37 cellular contexts compared by ENCODE assay signal in genomic region chr11:76134239-76134638, GRCh38.
"Had no signal": no experiment of that assay in that cellular context is flagged by ENCODE, and none has a peak within 500 bp of the region (broad histone marks: within the 10 kb centered on the region; RNA-seq: fewer than 3 reads in every experiment).

No MANE protein-coding gene starts in this region.

- H3K9me3 ChIP-seq: adrenal gland, ascending aorta, body of pancreas, breast epithelium had no signal

- H3K27me3 Mint-ChIP-seq: activated naive CD4-positive, alpha-beta T cell treated with anti-CD3 and anti-CD28 coated beads, Interleukin-2, amount 10 ng/mL, durations not matched to agents 7 days and 5 days; activated naive CD4-positive, alpha-beta T cell treated with anti-CD3 and anti-CD28 coated beads, Interleukin-2, amount 50 U/mL, for 24 hours; activated naive CD8-positive, alpha-beta T cell; activated naive CD8-positive, alpha-beta T cell treated with anti-CD3 and anti-CD28 coated beads for 36 hours; activated naive CD8-positive, alpha-beta T cell treated with anti-CD3 and anti-CD28 coated beads, Interleukin-2, amount 10 ng/mL, durations not matched to agents 7 days and 5 days; activated naive CD8-positive, alpha-beta T cell treated with anti-CD3 and anti-CD28 coated beads, Interleukin-2, amount 50 U/mL, for 24 hours; activated T-cell treated with anti-CD3 and anti-CD28 coated beads, Interleukin-2, amount 50 U/mL, for 24 hours; activated T-helper 17 cell treated with anti-CD3 and anti-CD28 coated beads, Interleukin-2, amount 50 U/mL, for 72 hours; brain; central memory CD8-positive, alpha-beta T cell had no signal

- H3K36me3 ChIP-seq: adrenal gland, ascending aorta, brain microvascular endothelial cell, breast epithelium, cardiac muscle cell had no signal

- H3K27ac ChIP-seq: adrenal gland, ascending aorta, body of pancreas, brain microvascular endothelial cell, breast epithelium, cardiac muscle cell had no signal

- H3K27ac Mint-ChIP-seq: activated naive CD4-positive, alpha-beta T cell treated with anti-CD3 and anti-CD28 coated beads for 36 hours; activated naive CD4-positive, alpha-beta T cell treated with anti-CD3 and anti-CD28 coated beads, Interleukin-2, amount 10 ng/mL, durations not matched to agents 7 days and 5 days; activated naive CD4-positive, alpha-beta T cell treated with anti-CD3 and anti-CD28 coated beads, Interleukin-2, amount 50 U/mL, for 24 hours; activated naive CD4-positive, alpha-beta T cell treated with anti-CD3 and anti-CD28 coated beads, Interleukin-2, amount 50 U/mL, for 72 hours; activated naive CD8-positive, alpha-beta T cell; activated naive CD8-positive, alpha-beta T cell treated with anti-CD3 and anti-CD28 coated beads for 36 hours; activated naive CD8-positive, alpha-beta T cell treated with anti-CD3 and anti-CD28 coated beads, Interleukin-2, amount 10 ng/mL, durations not matched to agents 7 days and 5 days; activated naive CD8-positive, alpha-beta T cell treated with anti-CD3 and anti-CD28 coated beads, Interleukin-2, amount 50 U/mL, for 24 hours; activated T-cell treated with anti-CD3 and anti-CD28 coated beads, Interleukin-2, amount 50 U/mL, for 24 hours; activated T-cell treated with anti-CD3 and anti-CD28 coated beads, Interleukin-2, amount 50 U/mL, for 72 hours; activated T-helper 1 cell treated with anti-CD3 and anti-CD28 coated beads, Interleukin-12 subunit alpha, Interleukin-12 subunit beta, Interleukin-2, Interleukin-4 antibody, amounts not matched to agents 30 ng/mL and 10 ng/mL and 1 ng/mL, durations not matched to agents 14 hours and 24 hours and 36 hours; activated T-helper 17 cell treated with anti-CD3 and anti-CD28 coated beads, Interleukin-2, amount 50 U/mL, for 72 hours; activated T-helper 2 cell treated with anti-CD3 and anti-CD28 coated beads, Interferon-gamma antibody, Interleukin-2, Interleukin-4, amounts not matched to agents 10 μg/mL and 5 μg/mL and 100 μg/mL, durations not matched to agents 14 hours and 24 hours and 36 hours had no signal

- H3K4me3 ChIP-seq: adrenal gland, ascending aorta, body of pancreas, breast epithelium, cardiac muscle cell had no signal

- H3K27me3 ChIP-seq: adrenal gland, ascending aorta, body of pancreas, brain microvascular endothelial cell, breast epithelium, cardiac muscle cell had no signal

- ATAC-seq: activated naive CD4-positive, alpha-beta T cell treated with anti-CD3 and anti-CD28 coated beads, Interleukin-2, amount 50 U/mL, for 72 hours; activated naive CD8-positive, alpha-beta T cell treated with anti-CD3 and anti-CD28 coated beads, Interleukin-2, amount 50 U/mL, for 24 hours; activated T-cell treated with anti-CD3 and anti-CD28 coated beads, Interleukin-2, amount 50 U/mL, for 4 hours; activated T-cell treated with anti-CD3 and anti-CD28 coated beads, Interleukin-2, amount 50 U/mL, for 72 hours; activated T-helper 17 cell treated with anti-CD3 and anti-CD28 coated beads, Interleukin-2, amount 50 U/mL, for 72 hours; body of pancreas had no signal

- H3K9me3 Mint-ChIP-seq: activated naive CD4-positive, alpha-beta T cell treated with anti-CD3 and anti-CD28 coated beads for 36 hours; activated naive CD4-positive, alpha-beta T cell treated with anti-CD3 and anti-CD28 coated beads, Interleukin-2, amount 10 ng/mL, durations not matched to agents 7 days and 5 days; activated naive CD4-positive, alpha-beta T cell treated with anti-CD3 and anti-CD28 coated beads, Interleukin-2, amount 50 U/mL, for 24 hours; activated naive CD4-positive, alpha-beta T cell treated with anti-CD3 and anti-CD28 coated beads, Interleukin-2, amount 50 U/mL, for 72 hours; activated naive CD8-positive, alpha-beta T cell treated with anti-CD3 and anti-CD28 coated beads for 36 hours; activated naive CD8-positive, alpha-beta T cell treated with anti-CD3 and anti-CD28 coated beads, Interleukin-2, amount 10 ng/mL, durations not matched to agents 7 days and 5 days; activated naive CD8-positive, alpha-beta T cell treated with anti-CD3 and anti-CD28 coated beads, Interleukin-2, amount 50 U/mL, for 24 hours; activated T-cell treated with anti-CD3 and anti-CD28 coated beads, Interleukin-2, amount 50 U/mL, for 24 hours; activated T-cell treated with anti-CD3 and anti-CD28 coated beads, Interleukin-2, amount 50 U/mL, for 4 hours; activated T-cell treated with anti-CD3 and anti-CD28 coated beads, Interleukin-2, amount 50 U/mL, for 72 hours; activated T-helper 1 cell treated with anti-CD3 and anti-CD28 coated beads, Interleukin-12 subunit alpha, Interleukin-12 subunit beta, Interleukin-2, Interleukin-4 antibody, amounts not matched to agents 30 ng/mL and 10 ng/mL and 1 ng/mL, durations not matched to agents 14 hours and 24 hours and 36 hours; activated T-helper 17 cell treated with anti-CD3 and anti-CD28 coated beads, Interleukin-2, amount 50 U/mL, for 72 hours; activated T-helper 2 cell treated with anti-CD3 and anti-CD28 coated beads, Interferon-gamma antibody, Interleukin-2, Interleukin-4, amounts not matched to agents 10 μg/mL and 5 μg/mL and 100 μg/mL, durations not matched to agents 14 hours and 24 hours and 36 hours; brain; central memory CD8-positive, alpha-beta T cell had no signal

- DNase-seq: activated effector memory CD4-positive, alpha-beta T cell treated with anti-CD3 and anti-CD28 coated beads, Interleukin-2, amount 50 U/mL, for 16 hours; activated effector memory CD4-positive, alpha-beta T cell treated with Interleukin-2 at 50 U/mL for 16 hours; activated gamma-delta T cell; activated gamma-delta T cell treated with Interleukin-2 at 50 U/mL for 16 hours; activated naive CD4-positive, alpha-beta T cell; activated naive CD4-positive, alpha-beta T cell treated with anti-CD3 and anti-CD28 coated beads for 36 hours; activated naive CD4-positive, alpha-beta T cell treated with anti-CD3 and anti-CD28 coated beads, Interleukin-2, amount 10 ng/mL, durations not matched to agents 7 days and 5 days; activated naive CD4-positive, alpha-beta T cell treated with anti-CD3 and anti-CD28 coated beads, Interleukin-2, amount 50 U/mL, for 16 hours; activated naive CD4-positive, alpha-beta T cell treated with Interleukin-2 at 50 U/mL for 16 hours; activated naive CD8-positive, alpha-beta T cell treated with anti-CD3 and anti-CD28 coated beads for 36 hours; activated naive CD8-positive, alpha-beta T cell treated with anti-CD3 and anti-CD28 coated beads, Interleukin-2, amount 10 ng/mL, durations not matched to agents 7 days and 5 days; activated naive CD8-positive, alpha-beta T cell treated with anti-CD3 and anti-CD28 coated beads, Interleukin-2, amount 50 U/mL, for 24 hours; activated T-cell treated with anti-CD3 and anti-CD28 coated beads, Interleukin-2, amount 50 U/mL, for 1 hour; activated T-cell treated with anti-CD3 and anti-CD28 coated beads, Interleukin-2, amount 50 U/mL, for 24 hours; activated T-cell treated with anti-CD3 and anti-CD28 coated beads, Interleukin-2, amount 50 U/mL, for 4 hours; activated T-cell treated with anti-CD3 and anti-CD28 coated beads, Interleukin-2, amount 50 U/mL, for 48 hours; activated T-cell treated with anti-CD3 and anti-CD28 coated beads, Interleukin-2, amount 50 U/mL, for 72 hours; adrenal gland; amniotic stem cell; amygdala; anterior cingulate cortex; aorta; body of pancreas; brain microvascular endothelial cell; central memory CD4-positive, alpha-beta T cell; cerebellar nuclear complex had no signal

- H3K4me3 Mint-ChIP-seq: activated naive CD4-positive, alpha-beta T cell treated with anti-CD3 and anti-CD28 coated beads for 36 hours; activated naive CD4-positive, alpha-beta T cell treated with anti-CD3 and anti-CD28 coated beads, Interleukin-2, amount 10 ng/mL, durations not matched to agents 7 days and 5 days; activated naive CD4-positive, alpha-beta T cell treated with anti-CD3 and anti-CD28 coated beads, Interleukin-2, amount 50 U/mL, for 24 hours; activated naive CD8-positive, alpha-beta T cell; activated naive CD8-positive, alpha-beta T cell treated with anti-CD3 and anti-CD28 coated beads for 36 hours; activated naive CD8-positive, alpha-beta T cell treated with anti-CD3 and anti-CD28 coated beads, Interleukin-2, amount 10 ng/mL, durations not matched to agents 7 days and 5 days; activated naive CD8-positive, alpha-beta T cell treated with anti-CD3 and anti-CD28 coated beads, Interleukin-2, amount 50 U/mL, for 24 hours; activated T-cell treated with anti-CD3 and anti-CD28 coated beads, Interleukin-2, amount 50 U/mL, for 24 hours; activated T-cell treated with anti-CD3 and anti-CD28 coated beads, Interleukin-2, amount 50 U/mL, for 4 hours; activated T-cell treated with anti-CD3 and anti-CD28 coated beads, Interleukin-2, amount 50 U/mL, for 72 hours; activated T-helper 1 cell treated with anti-CD3 and anti-CD28 coated beads, Interleukin-12 subunit alpha, Interleukin-12 subunit beta, Interleukin-2, Interleukin-4 antibody, amounts not matched to agents 30 ng/mL and 10 ng/mL and 1 ng/mL, durations not matched to agents 14 hours and 24 hours and 36 hours; activated T-helper 17 cell treated with anti-CD3 and anti-CD28 coated beads, Interleukin-2, amount 50 U/mL, for 72 hours; brain; central memory CD8-positive, alpha-beta T cell had no signal

- H3K36me3 Mint-ChIP-seq: activated naive CD4-positive, alpha-beta T cell treated with anti-CD3 and anti-CD28 coated beads, Interleukin-2, amount 50 U/mL, for 24 hours; activated naive CD4-positive, alpha-beta T cell treated with anti-CD3 and anti-CD28 coated beads, Interleukin-2, amount 50 U/mL, for 72 hours had no signal
